In the genomic region with DNA sequence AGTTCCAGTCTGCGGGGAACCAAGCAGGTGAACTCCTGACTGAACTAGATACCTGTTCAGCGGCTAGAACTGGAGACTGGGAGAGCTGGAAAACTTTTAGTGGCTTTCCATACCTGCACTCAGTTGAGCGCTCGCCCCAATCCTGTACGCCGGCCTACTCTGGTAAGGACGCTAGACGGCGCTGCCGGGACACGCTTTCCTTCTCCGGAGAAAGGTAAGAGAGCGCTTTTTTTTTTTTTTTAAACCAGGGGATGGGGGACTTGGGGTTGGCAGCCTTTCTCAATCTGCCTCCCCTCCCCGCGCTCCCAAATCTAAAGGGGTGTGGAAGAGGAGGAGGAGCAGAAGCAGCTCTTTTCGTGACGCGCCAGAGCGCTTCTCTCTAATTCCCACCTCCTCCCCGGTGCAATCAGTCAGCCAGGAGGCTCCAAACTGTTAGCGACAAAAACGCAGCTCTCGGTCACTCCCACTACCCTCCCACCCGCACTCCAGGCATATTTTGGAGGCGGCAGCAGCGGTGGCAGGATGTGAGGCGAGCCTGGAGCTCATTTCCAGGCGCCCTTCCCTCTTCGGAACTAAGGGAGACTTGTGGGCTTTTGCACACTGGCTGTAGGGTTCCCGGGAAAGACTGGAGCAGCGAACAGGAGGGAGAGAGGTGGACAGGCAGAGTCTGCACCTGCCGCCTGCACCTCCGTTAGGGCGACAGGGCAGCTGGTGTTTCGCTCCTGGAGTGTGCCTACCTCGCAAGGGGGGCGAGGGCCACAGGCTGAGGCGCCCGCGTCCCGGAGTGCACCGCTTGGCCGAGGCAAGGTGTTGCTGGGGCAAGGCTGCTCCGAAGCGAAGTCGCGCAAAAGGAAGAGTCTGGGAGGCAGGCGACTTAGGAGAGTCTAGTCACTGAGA, we compare ENCODE assay signal across 9 cellular contexts. TPM values are rescaled to one million over a fixed set of nuclear protein-coding genes. Genes with fewer than 3 reads are reported as not detected.
DNase-seq lines count a peak whose midpoint lies in the region; ATAC-seq and TF ChIP-seq lines count a peak whose summit lies in the region.
"Had no signal": no experiment of that assay in that cellular context is flagged by ENCODE, and none has a peak within 500 bp of the region (broad histone marks: within the 10 kb centered on the region; RNA-seq: fewer than 3 reads in every experiment).

Gene IL1RAPL2 (plus strand): TSS at position 409 of the 897 bp plus-strand sequence.

- DNase-seq in activated CD8-positive, alpha-beta memory T cell treated with anti-CD3 and anti-CD28 coated beads, Interleukin-2, amount 50 U/mL, for 48 hours: peak; percentile 51
- DNase-seq in activated CD8-positive, alpha-beta memory T cell treated with anti-CD3 and anti-CD28 coated beads for 24 hours: no peak
- DNase-seq in NOMO-1 treated with DMSO at 0.1 percent for 48 hours (lab: John Stamatoyannopoulos, UW; ENCODE audit: unreplicated experiment) (peak; percentile 25), fibroblast of pulmonary artery (ENCODE audit: low read depth) (peak; percentile 11), putamen (ENCODE audit: low spot score) (peak; percentile 1), AG08396 (ENCODE audit: low spot score) (no peak), omental fat pad (ENCODE audit: low spot score) (no peak)
- DNase-seq: activated naive CD8-positive, alpha-beta T cell treated with anti-CD3 and anti-CD28 coated beads, Interleukin-2, amount 10 ng/mL, durations not matched to agents 7 days and 5 days had no signal

- no peak for ATAC-seq in GM21515 (IDR thresholded peaks at IDR 0.05; ENCODE audit: unreplicated experiment)
- ATAC-seq in omental fat pad (ENCODE audit: low FRiP score): no peak

- TF ChIP-seq CTCF in fibroblast of pulmonary artery (IDR thresholded peaks at IDR 0.05; ENCODE audit: low read length, missing control alignments): peak; percentile 43
- TF ChIP-seq CTCF in omental fat pad (IDR thresholded peaks at IDR 0.05): no peak

- H3K4me3 ChIP-seq in fibroblast of pulmonary artery (replicated peaks; ENCODE audit: low read depth, low read length): no peak within 1 kb of the TSS

RNA-seq across cellular contexts. Expression of gene IL1RAPL2, which starts in this region (rescaled TPM):
- total RNA-seq in omental fat pad: under 1 TPM in 1 of 4 donors, not detected in 3; 0.09 TPM
- total RNA-seq: activated naive CD8-positive, alpha-beta T cell treated with anti-CD3 and anti-CD28 coated beads, Interleukin-2, amount 10 ng/mL, durations not matched to agents 7 days and 5 days had no signal

Comparison
In these comparisons a context has a peak if more than half of its experiments do, and no peak if none do; other contexts are left out.
1. DNase-seq: peak in activated CD8-positive, alpha-beta memory T cell treated with anti-CD3 and anti-CD28 coated beads, Interleukin-2, amount 50 U/mL, for 48 hours (single experiment), NOMO-1 treated with DMSO at 0.1 percent for 48 hours (single experiment), fibroblast of pulmonary artery (single experiment) and putamen (single experiment); none in activated CD8-positive, alpha-beta memory T cell treated with anti-CD3 and anti-CD28 coated beads for 24 hours (single experiment), AG08396 (single experiment) and omental fat pad (single experiment).